Comparison of ENCODE assay signal across 9 cellular contexts in the genomic region with DNA sequence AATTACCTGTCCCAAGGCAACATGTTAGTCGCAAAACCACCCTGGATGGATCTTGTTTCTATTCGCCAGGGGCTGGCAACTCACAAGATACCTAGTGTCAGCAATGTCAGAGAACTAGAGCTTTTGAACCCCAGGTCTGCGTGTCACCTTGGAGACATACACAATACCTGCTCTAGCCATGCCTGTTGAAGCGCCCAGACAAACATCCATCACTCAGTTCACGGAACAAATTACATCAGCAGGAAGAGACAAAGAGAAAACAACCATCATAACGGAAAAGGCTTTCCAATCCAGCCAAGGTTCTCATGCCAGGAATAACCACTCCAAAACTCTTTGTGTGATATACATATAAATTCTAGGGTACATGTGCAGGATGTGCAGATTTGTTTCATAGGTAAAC. TPM values are rescaled to one million over a fixed set of nuclear protein-coding genes. Genes with fewer than 3 reads are reported as not detected.
A peak's percentile ranks its signal among the peaks of the same experiment; 100 is the strongest.
DNase-seq lines count a peak whose midpoint lies in the region; ATAC-seq and TF ChIP-seq lines count a peak whose summit lies in the region.
"Had no signal": no experiment of that assay in that cellular context is flagged by ENCODE, and none has a peak within 500 bp of the region (broad histone marks: within the 10 kb centered on the region; RNA-seq: fewer than 3 reads in every experiment).

No MANE protein-coding gene starts in this region.

- H3K4me3 Mint-ChIP-seq in activated CD8-positive, alpha-beta T cell treated with anti-CD3 and anti-CD28 coated beads for 36 hours: peak overlapping the region; percentile 8
- no peak overlapping the region for H3K4me3 Mint-ChIP-seq in activated CD8-positive, alpha-beta T cell treated with anti-CD3 and anti-CD28 coated beads, Interleukin-2, amount 10 ng/mL, durations not matched to agents 7 days and 5 days
- peak overlapping the region; percentile 37 for H3K4me3 Mint-ChIP-seq in activated CD4-positive, alpha-beta memory T cell treated with anti-CD3 and anti-CD28 coated beads, Interleukin-2, amount 10 ng/mL, durations not matched to agents 7 days and 5 days

- POLR2A ChIA-PET in activated CD8-positive, alpha-beta T cell treated with anti-CD3 and anti-CD28 coated beads for 36 hours (lab: Charles Lee): no interaction called here
- POLR2A ChIA-PET in activated CD8-positive, alpha-beta T cell treated with anti-CD3 and anti-CD28 coated beads, Interleukin-2, amount 10 ng/mL, durations not matched to agents 7 days and 5 days (lab: Charles Lee): no interaction called here
- POLR2A ChIA-PET in activated CD4-positive, alpha-beta memory T cell treated with anti-CD3 and anti-CD28 coated beads, Interleukin-2, amount 10 ng/mL, durations not matched to agents 7 days and 5 days (lab: Charles Lee): interaction anchor here (0.9 to 5.0 kb wide), 4 partner anchors 9 to 33 kb away, joined by 3 to 30 read pairs (median 26); a partner anchor contains a TSS

- H3K4me1 ChIP-seq in gastroesophageal sphincter (peaks cover 0 to 74% (median 10%) of the 10 kb centered on the region in 3 donors), stomach smooth muscle (ENCODE audit: control insufficient read depth, insufficient read depth, low read length) (peaks cover 17% of the 10 kb centered on the region)

- no peak overlapping the region for H3K27ac Mint-ChIP-seq in activated CD8-positive, alpha-beta T cell treated with anti-CD3 and anti-CD28 coated beads for 36 hours
- no peak overlapping the region for H3K27ac Mint-ChIP-seq in activated CD8-positive, alpha-beta T cell treated with anti-CD3 and anti-CD28 coated beads, Interleukin-2, amount 10 ng/mL, durations not matched to agents 7 days and 5 days
- H3K27ac Mint-ChIP-seq in activated CD4-positive, alpha-beta memory T cell treated with anti-CD3 and anti-CD28 coated beads, Interleukin-2, amount 10 ng/mL, durations not matched to agents 7 days and 5 days: no peak overlapping the region

- H3K36me3 ChIP-seq in gastroesophageal sphincter (peaks cover 0 to 7% of the 10 kb centered on the region in 2 donors), stomach smooth muscle (ENCODE audit: control insufficient read depth in 2 of 2, insufficient read depth in 2 of 2, low read length in 2 of 2) (peaks cover 0 to 5% of the 10 kb centered on the region in 2 donors)

- intact Hi-C loops in activated CD8-positive, alpha-beta T cell treated with anti-CD3 and anti-CD28 coated beads for 36 hours (cut with micrococcal nuclease): no loop called here

- CTCF ChIA-PET in activated CD8-positive, alpha-beta T cell treated with anti-CD3 and anti-CD28 coated beads for 36 hours (lab: Charles Lee): interaction anchor here (1.1 to 1.8 kb wide), 2 partner anchors 8 to 18 kb away, joined by 5 read pairs; no protein-coding TSS in a partner anchor
- CTCF ChIA-PET in activated CD8-positive, alpha-beta T cell treated with anti-CD3 and anti-CD28 coated beads, Interleukin-2, amount 10 ng/mL, durations not matched to agents 7 days and 5 days (lab: Charles Lee): interaction anchor here (1.1 to 1.5 kb wide), 3 partner anchors 9 to 74 kb away, joined by 3 to 4 read pairs (median 4); no protein-coding TSS in a partner anchor
- CTCF ChIA-PET in activated CD4-positive, alpha-beta memory T cell treated with anti-CD3 and anti-CD28 coated beads, Interleukin-2, amount 10 ng/mL, durations not matched to agents 7 days and 5 days (lab: Charles Lee): interaction anchor here (1.0 to 4.2 kb wide), 3 partner anchors 8 to 25 kb away, joined by 3 to 22 read pairs (median 10); no protein-coding TSS in a partner anchor

- H3K9me3 ChIP-seq in gastroesophageal sphincter: no peaks in the 10 kb centered on the region
- H3K9me3 ChIP-seq in stomach smooth muscle (ENCODE audit: control insufficient read depth in 2 of 2, low read length in 2 of 2): no peaks in the 10 kb centered on the region

- H3K27me3 Mint-ChIP-seq in activated CD8-positive, alpha-beta T cell treated with anti-CD3 and anti-CD28 coated beads for 36 hours: peaks cover 6% of the 10 kb centered on the region
- H3K27me3 Mint-ChIP-seq in activated CD8-positive, alpha-beta T cell treated with anti-CD3 and anti-CD28 coated beads, Interleukin-2, amount 10 ng/mL, durations not matched to agents 7 days and 5 days (ENCODE audit: low read depth): peaks cover 8% of the 10 kb centered on the region
- H3K27me3 Mint-ChIP-seq in activated CD4-positive, alpha-beta memory T cell treated with anti-CD3 and anti-CD28 coated beads, Interleukin-2, amount 10 ng/mL, durations not matched to agents 7 days and 5 days: no peaks in the 10 kb centered on the region

- H3K27ac ChIP-seq in gastroesophageal sphincter: peak overlapping the region in 3 of 4 donors; percentile 90 to 93 (median 92)
- H3K27ac ChIP-seq in stomach smooth muscle (ENCODE audit: low read length): no peak overlapping the region

- H3K36me3 Mint-ChIP-seq in activated CD8-positive, alpha-beta T cell treated with anti-CD3 and anti-CD28 coated beads for 36 hours (ENCODE audit: low read depth): peaks cover 12% of the 10 kb centered on the region
- peaks cover 7% of the 10 kb centered on the region for H3K36me3 Mint-ChIP-seq in activated CD8-positive, alpha-beta T cell treated with anti-CD3 and anti-CD28 coated beads, Interleukin-2, amount 10 ng/mL, durations not matched to agents 7 days and 5 days (ENCODE audit: low read depth)
- H3K36me3 Mint-ChIP-seq in activated CD4-positive, alpha-beta memory T cell treated with anti-CD3 and anti-CD28 coated beads, Interleukin-2, amount 10 ng/mL, durations not matched to agents 7 days and 5 days (ENCODE audit: low read depth): peaks cover 34% of the 10 kb centered on the region

- no peak for DNase-seq in activated CD8-positive, alpha-beta T cell treated with anti-CD3 and anti-CD28 coated beads for 36 hours
- DNase-seq in activated CD8-positive, alpha-beta T cell treated with anti-CD3 and anti-CD28 coated beads, Interleukin-2, amount 10 ng/mL, durations not matched to agents 7 days and 5 days: no peak
- DNase-seq in activated CD4-positive, alpha-beta memory T cell treated with anti-CD3 and anti-CD28 coated beads, Interleukin-2, amount 10 ng/mL, durations not matched to agents 7 days and 5 days: no peak
- DNase-seq: cortex of kidney had no signal

- ATAC-seq in activated CD8-positive, alpha-beta T cell treated with anti-CD3 and anti-CD28 coated beads for 36 hours: no peak
- ATAC-seq in activated CD8-positive, alpha-beta T cell treated with anti-CD3 and anti-CD28 coated beads, Interleukin-2, amount 10 ng/mL, durations not matched to agents 7 days and 5 days: no peak
- ATAC-seq in gastroesophageal sphincter: no peak
- no peak for ATAC-seq in GM19397 (IDR thresholded peaks at IDR 0.05; ENCODE audit: unreplicated experiment)
- ATAC-seq in GM18858 (IDR thresholded peaks at IDR 0.05; ENCODE audit: unreplicated experiment): no peak
- no peak for ATAC-seq in GM18868 (IDR thresholded peaks at IDR 0.05; ENCODE audit: unreplicated experiment)

- peak overlapping the region; percentile 84 to 87 for H3K4me3 ChIP-seq in gastroesophageal sphincter
- H3K4me3 ChIP-seq in stomach smooth muscle (ENCODE audit: low read length in 2 of 2): peak overlapping the region; percentile 87

- no peaks in the 10 kb centered on the region for H3K9me3 Mint-ChIP-seq in activated CD8-positive, alpha-beta T cell treated with anti-CD3 and anti-CD28 coated beads for 36 hours
- no peaks in the 10 kb centered on the region for H3K9me3 Mint-ChIP-seq in activated CD8-positive, alpha-beta T cell treated with anti-CD3 and anti-CD28 coated beads, Interleukin-2, amount 10 ng/mL, durations not matched to agents 7 days and 5 days (ENCODE audit: insufficient read depth)
- no peaks in the 10 kb centered on the region for H3K9me3 Mint-ChIP-seq in activated CD4-positive, alpha-beta memory T cell treated with anti-CD3 and anti-CD28 coated beads, Interleukin-2, amount 10 ng/mL, durations not matched to agents 7 days and 5 days

- H3K4me1 Mint-ChIP-seq in activated CD8-positive, alpha-beta T cell treated with anti-CD3 and anti-CD28 coated beads for 36 hours (ENCODE audit: low read depth): peaks cover 40% of the 10 kb centered on the region
- peaks cover 24% of the 10 kb centered on the region for H3K4me1 Mint-ChIP-seq in activated CD8-positive, alpha-beta T cell treated with anti-CD3 and anti-CD28 coated beads, Interleukin-2, amount 10 ng/mL, durations not matched to agents 7 days and 5 days (ENCODE audit: low read depth)
- H3K4me1 Mint-ChIP-seq in activated CD4-positive, alpha-beta memory T cell treated with anti-CD3 and anti-CD28 coated beads, Interleukin-2, amount 10 ng/mL, durations not matched to agents 7 days and 5 days: peaks cover 40% of the 10 kb centered on the region

- WGBS in gastroesophageal sphincter (ENCODE audit: low coverage in 1 of 2), 2 donors: 55 to 61% methylated on average over 6 of the region's 6 CpGs

- no peak for TF ChIP-seq EP300 in gastroesophageal sphincter (IDR thresholded peaks at IDR 0.05)

- no peak for TF ChIP-seq POLR2A in gastroesophageal sphincter (IDR thresholded peaks at IDR 0.05)

- H3K27me3 ChIP-seq in gastroesophageal sphincter (no peaks in the 10 kb centered on the region), stomach smooth muscle (ENCODE audit: control insufficient read depth in 1 of 2, insufficient read depth in 2 of 2, low read length in 2 of 2) (no peaks in the 10 kb centered on the region)

- H3K9ac ChIP-seq in stomach smooth muscle (ENCODE audit: low read length in 2 of 2): peak overlapping the region; percentile 36 to 86

- TF ChIP-seq CTCF in activated CD8-positive, alpha-beta T cell treated with anti-CD3 and anti-CD28 coated beads for 36 hours (IDR thresholded peaks at IDR 0.05): no peak
- no peak for TF ChIP-seq CTCF in gastroesophageal sphincter (IDR thresholded peaks at IDR 0.05)

RNA-seq across cellular contexts. Expression of a gene that starts 2.2 kb away (rescaled TPM):
- total RNA-seq in activated CD8-positive, alpha-beta T cell treated with anti-CD3 and anti-CD28 coated beads for 36 hours: 10 to 100 TPM; 36.0 to 36.1 TPM
- total RNA-seq in activated CD8-positive, alpha-beta T cell treated with anti-CD3 and anti-CD28 coated beads, Interleukin-2, amount 10 ng/mL, durations not matched to agents 7 days and 5 days: 10 to 100 TPM; 33.7 to 35.1 TPM
- total RNA-seq in activated CD4-positive, alpha-beta memory T cell treated with anti-CD3 and anti-CD28 coated beads, Interleukin-2, amount 10 ng/mL, durations not matched to agents 7 days and 5 days: 100 to 1,000 TPM; 153 to 158 TPM
- total RNA-seq in gastroesophageal sphincter: 100 to 1,000 TPM; 252 to 647 (median 432) TPM

RNA-seq across cellular contexts. Expression of a gene that starts 33.4 kb away (rescaled TPM):
- not detected for total RNA-seq in activated CD8-positive, alpha-beta T cell treated with anti-CD3 and anti-CD28 coated beads for 36 hours
- not detected for total RNA-seq in activated CD8-positive, alpha-beta T cell treated with anti-CD3 and anti-CD28 coated beads, Interleukin-2, amount 10 ng/mL, durations not matched to agents 7 days and 5 days
- not detected for total RNA-seq in activated CD4-positive, alpha-beta memory T cell treated with anti-CD3 and anti-CD28 coated beads, Interleukin-2, amount 10 ng/mL, durations not matched to agents 7 days and 5 days
- not detected for total RNA-seq in gastroesophageal sphincter

RNA-seq across cellular contexts. Expression of a gene that starts 40.3 kb away (rescaled TPM):
- 10 to 100 TPM in 1 of 2 experiments, 1 to 10 TPM in 1; 9.0 to 11.5 TPM for total RNA-seq in activated CD8-positive, alpha-beta T cell treated with anti-CD3 and anti-CD28 coated beads for 36 hours
- total RNA-seq in activated CD8-positive, alpha-beta T cell treated with anti-CD3 and anti-CD28 coated beads, Interleukin-2, amount 10 ng/mL, durations not matched to agents 7 days and 5 days: 10 to 100 TPM; 15.1 to 16.8 TPM
- total RNA-seq in activated CD4-positive, alpha-beta memory T cell treated with anti-CD3 and anti-CD28 coated beads, Interleukin-2, amount 10 ng/mL, durations not matched to agents 7 days and 5 days: 10 to 100 TPM; 26.9 to 30.9 TPM
- 10 to 100 TPM; 38.8 to 81.4 (median 55.7) TPM for total RNA-seq in gastroesophageal sphincter

Comparison
In these comparisons a context has a peak if more than half of its experiments do, and no peak if none do; other contexts are left out.
1. RNA of a gene that starts 2.2 kb away (total RNA-seq): 252 to 647 TPM in gastroesophageal sphincter and 153 to 158 TPM in activated CD4-positive, alpha-beta memory T cell treated with anti-CD3 and anti-CD28 coated beads, Interleukin-2, amount 10 ng/mL, durations not matched to agents 7 days and 5 days; 36.0 to 36.1 TPM in activated CD8-positive, alpha-beta T cell treated with anti-CD3 and anti-CD28 coated beads for 36 hours and 33.7 to 35.1 TPM in activated CD8-positive, alpha-beta T cell treated with anti-CD3 and anti-CD28 coated beads, Interleukin-2, amount 10 ng/mL, durations not matched to agents 7 days and 5 days; every median in the first group is over 4 times any median in the second.